ENCODE assay signal across 2 cellular contexts in genomic region chr6:129765008-129765407, GRCh38.
TF ChIP-seq lines count a peak whose summit lies in the region.

No MANE protein-coding gene starts in this region.

TF ChIP-seq in GM23338, 12 proteins besides CTCF, POLR2A, EP300 and RAD21:
- TF ChIP-seq JUNB (IDR thresholded peaks at IDR 0.05; ENCODE audit: unreplicated experiment), result no peak

TF ChIP-seq in IMR-90, 13 proteins besides CTCF, POLR2A, EP300 and RAD21:
- TF ChIP-seq CHD1 (IDR thresholded peaks at IDR 0.05; ENCODE audit: low read depth, low read length), result no peak
- TF ChIP-seq CEBPB (IDR thresholded peaks at IDR 0.05; ENCODE audit: low read depth, low read length), result no peak
- TF ChIP-seq RCOR1 (IDR thresholded peaks at IDR 0.05; ENCODE audit: insufficient replicate concordance, low read length), result no peak
- no peak for TF ChIP-seq SMC3 (IDR thresholded peaks at IDR 0.05; ENCODE audit: low read depth, low read length)
- no peak for TF ChIP-seq ELK1 (IDR thresholded peaks at IDR 0.05; ENCODE audit: borderline replicate concordance, low read depth, low read length)
- TF ChIP-seq MAZ (IDR thresholded peaks at IDR 0.05; ENCODE audit: borderline replicate concordance, low read depth, low read length), result no peak
- TF ChIP-seq BHLHE40 (IDR thresholded peaks at IDR 0.05; ENCODE audit: low read depth, low read length), result no peak
- no peak for TF ChIP-seq NFE2L2 (IDR thresholded peaks at IDR 0.05; ENCODE audit: low read depth, low read length)
- TF ChIP-seq MXI1 (IDR thresholded peaks at IDR 0.05; ENCODE audit: borderline replicate concordance, low read depth, low read length), result no peak
- TF ChIP-seq USF2 (IDR thresholded peaks at IDR 0.05; ENCODE audit: low read depth, low read length), result no peak
- TF ChIP-seq MAFK (IDR thresholded peaks at IDR 0.05; ENCODE audit: low read depth, low read length), result no peak
- TF ChIP-seq RFX5 (IDR thresholded peaks at IDR 0.05; ENCODE audit: low read depth, low read length), result no peak
- TF ChIP-seq FOS (IDR thresholded peaks at IDR 0.05; ENCODE audit: low read depth, low read length), result no peak
TF ChIP-seq in IMR-90: peak in this region for 0.
